ENCODE assay signal across 9 cellular contexts in the genomic region with DNA sequence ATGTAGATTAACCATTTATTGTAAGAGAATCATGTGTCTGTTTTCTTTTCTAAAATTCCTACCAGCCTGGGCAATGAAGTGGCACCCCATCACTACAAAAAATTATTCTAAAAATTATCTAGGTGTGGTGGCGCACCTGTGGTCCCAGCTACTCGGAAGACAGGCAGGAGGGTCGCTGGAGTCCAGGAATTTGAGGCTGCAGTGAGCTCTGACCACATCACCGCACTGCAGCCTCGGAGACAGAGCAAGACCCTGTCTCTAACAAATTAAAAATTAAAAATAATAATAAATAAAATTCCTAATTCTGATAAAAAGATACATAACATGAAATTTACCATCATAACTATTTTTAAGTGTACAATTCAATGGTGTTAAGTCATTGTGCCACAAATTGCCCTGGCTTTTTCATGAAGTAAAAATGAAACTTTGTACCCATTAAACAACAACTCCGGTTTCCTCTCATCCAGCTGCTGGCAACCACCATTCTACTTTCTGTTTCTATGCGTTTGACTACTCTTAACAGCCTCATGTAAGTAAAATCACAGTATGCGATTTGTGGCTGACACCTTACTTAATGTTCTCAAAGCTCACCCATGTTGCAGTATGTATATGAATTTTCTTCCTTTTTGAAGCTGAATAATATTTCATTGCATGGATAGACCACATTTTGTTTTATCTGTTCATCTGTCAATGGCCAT. TPM values are rescaled to one million over a fixed set of nuclear protein-coding genes. Genes with fewer than 3 reads are reported as not detected.
DNase-seq lines count a peak whose midpoint lies in the region; ATAC-seq, FAIRE-seq and TF ChIP-seq lines count a peak whose summit lies in the region.
"Had no signal": no experiment of that assay in that cellular context is flagged by ENCODE, and none has a peak within 500 bp of the region (broad histone marks: within the 10 kb centered on the region; RNA-seq: fewer than 3 reads in every experiment).

No MANE protein-coding gene starts in this region.

- intact Hi-C loops in activated CD4-positive, alpha-beta T cell treated with anti-CD3 and anti-CD28 coated beads for 36 hours (cut with DNase I, micrococcal nuclease), result loop anchor here in 1 of 2 experiments (1.0 to 5.0 kb wide), 3 partner anchors 53 to 116 kb away; no protein-coding TSS in a partner anchor
- intact Hi-C loops in heart right ventricle (cut with DNase I), result no loop called here

- WGBS in small intestine, 3 donors, result 17 to 50% (median 25%) methylated on average over 8 of the region's 8 CpGs
- 83 to 88% methylated on average over 8 of the region's 8 CpGs for WGBS in heart right ventricle, 2 donors

- no peak overlapping the region for H3K4me3 Mint-ChIP-seq in activated CD4-positive, alpha-beta T cell treated with anti-CD3 and anti-CD28 coated beads for 36 hours

- CTCF ChIA-PET in activated CD4-positive, alpha-beta T cell treated with anti-CD3 and anti-CD28 coated beads for 36 hours (lab: Charles Lee), result interaction anchor here (0.8 to 2.9 kb wide), 6 partner anchors 15 to 129 kb away, joined by 3 to 11 read pairs (median 4); no protein-coding TSS in a partner anchor

- peak; percentile 99 for ATAC-seq in activated CD4-positive, alpha-beta T cell treated with anti-CD3 and anti-CD28 coated beads for 36 hours
- ATAC-seq in HG02798 (IDR thresholded peaks at IDR 0.05; ENCODE audit: poor library complexity, unreplicated experiment), result peak; percentile 99
- no peak for ATAC-seq in heart right ventricle

- peak; percentile 63 for DNase-seq in activated CD4-positive, alpha-beta T cell treated with anti-CD3 and anti-CD28 coated beads for 36 hours
- DNase-seq in activated CD4-positive, alpha-beta T cell treated with anti-CD3 and anti-CD28 coated beads, Interleukin-2, amount 50 U/mL, for 4 hours, result no peak
- DNase-seq in NOMO-1 treated with dmso at 0.1 percent for 144 hours (lab: John Stamatoyannopoulos, UW; ENCODE audit: unreplicated experiment), result peak; percentile 49
- DNase-seq in small intestine, result peak; percentile 76
- no peak for DNase-seq in heart right ventricle
- DNase-seq in activated effector memory CD4-positive, alpha-beta T cell treated with anti-CD3 and anti-CD28 coated beads, Interleukin-2, amount 50 U/mL, for 16 hours, result no peak
- DNase-seq in NCI-H146 (lab: John Stamatoyannopoulos, UW), result no peak
- DNase-seq: adrenal gland had no signal

- H3K36me3 ChIP-seq in small intestine (ENCODE audit: control insufficient read depth in 2 of 2, insufficient read depth in 2 of 2, low read length in 2 of 2), result no peaks in the 10 kb centered on the region
- H3K36me3 ChIP-seq in heart right ventricle, result no peaks in the 10 kb centered on the region
- H3K36me3 ChIP-seq: adrenal gland had no signal

- peaks cover 5% of the 10 kb centered on the region for H3K27me3 Mint-ChIP-seq in activated CD4-positive, alpha-beta T cell treated with anti-CD3 and anti-CD28 coated beads for 36 hours

- H3K27ac ChIP-seq in small intestine (ENCODE audit: low read depth in 1 of 2, low read length in 1 of 2) (peak overlapping the region in 1 of 2 donors; percentile 61), heart right ventricle (peak overlapping the region in 1 of 10 donors; percentile 47)
- H3K27ac ChIP-seq: adrenal gland had no signal

- H3K4me3 ChIP-seq in small intestine (ENCODE audit: low read depth in 1 of 2, low read length in 2 of 2) (no peak overlapping the region), heart right ventricle (no peak overlapping the region)
- H3K4me3 ChIP-seq: adrenal gland had no signal

- H3K9me3 Mint-ChIP-seq in activated CD4-positive, alpha-beta T cell treated with anti-CD3 and anti-CD28 coated beads for 36 hours (ENCODE audit: low read depth), result no peaks in the 10 kb centered on the region

- H3K27ac Mint-ChIP-seq in activated CD4-positive, alpha-beta T cell treated with anti-CD3 and anti-CD28 coated beads for 36 hours, result no peak overlapping the region

- peaks cover 14% of the 10 kb centered on the region for H3K4me1 Mint-ChIP-seq in activated CD4-positive, alpha-beta T cell treated with anti-CD3 and anti-CD28 coated beads for 36 hours

- H3K4me1 ChIP-seq in small intestine (ENCODE audit: control insufficient read depth in 2 of 2, insufficient read depth in 1 of 2, low read depth in 1 of 2, low read length in 1 of 2) (no peaks in the 10 kb centered on the region), heart right ventricle (peaks cover 0 to 9% (median 0%) of the 10 kb centered on the region in 9 donors)
- H3K4me1 ChIP-seq: adrenal gland had no signal

- no peaks in the 10 kb centered on the region for H3K9me3 ChIP-seq in small intestine (ENCODE audit: control insufficient read depth, low read depth)
- no peaks in the 10 kb centered on the region for H3K9me3 ChIP-seq in heart right ventricle
- H3K9me3 ChIP-seq: adrenal gland had no signal

- TF ChIP-seq CTCF in heart right ventricle (IDR thresholded peaks at IDR 0.05), result no peak

- H3K36me3 Mint-ChIP-seq in activated CD4-positive, alpha-beta T cell treated with anti-CD3 and anti-CD28 coated beads for 36 hours (ENCODE audit: low read depth), result no peaks in the 10 kb centered on the region

- H3K27me3 ChIP-seq in small intestine (ENCODE audit: control insufficient read depth in 2 of 2, insufficient read depth in 2 of 2, low read length in 2 of 2) (no peaks in the 10 kb centered on the region), heart right ventricle (peaks cover 0 to 4% (median 0%) of the 10 kb centered on the region in 7 donors)
- H3K27me3 ChIP-seq: adrenal gland had no signal

- POLR2A ChIA-PET in activated CD4-positive, alpha-beta T cell treated with anti-CD3 and anti-CD28 coated beads for 36 hours (lab: Charles Lee), result interaction anchor here (0.9 kb wide), 2 partner anchors 23 to 77 kb away, joined by 3 read pairs; no protein-coding TSS in a partner anchor

- peak; percentile 55 for FAIRE-seq in small intestine (lab: Jason Lieb, UNC)

RNA-seq across cellular contexts. Expression of a gene that starts 20.6 kb away (rescaled TPM):
- total RNA-seq in activated CD4-positive, alpha-beta T cell treated with anti-CD3 and anti-CD28 coated beads for 36 hours, result 1 to 10 TPM; 4.4 to 5.4 TPM
- polyA plus RNA-seq in small intestine, result 1 to 10 TPM; 4.1 to 7.7 (median 5.4) TPM
- total RNA-seq in heart right ventricle, result 10 to 100 TPM in 2 of 10 donors, 1 to 10 TPM in 8; 5.7 to 11.1 (median 8.9) TPM
- polyA plus RNA-seq in heart right ventricle, result 1 to 10 TPM; 1.8 to 4.1 TPM

Comparison
In these comparisons a context has a peak if more than half of its experiments do, and no peak if none do; other contexts are left out.
1. DNase-seq: peak in activated CD4-positive, alpha-beta T cell treated with anti-CD3 and anti-CD28 coated beads for 36 hours (single experiment), NOMO-1 treated with dmso at 0.1 percent for 144 hours (single experiment) and small intestine (single experiment); none in activated CD4-positive, alpha-beta T cell treated with anti-CD3 and anti-CD28 coated beads, Interleukin-2, amount 50 U/mL, for 4 hours (0 of 2), heart right ventricle (0 of 2), activated effector memory CD4-positive, alpha-beta T cell treated with anti-CD3 and anti-CD28 coated beads, Interleukin-2, amount 50 U/mL, for 16 hours (single experiment) and NCI-H146 (single experiment).
2. ATAC-seq: peak in activated CD4-positive, alpha-beta T cell treated with anti-CD3 and anti-CD28 coated beads for 36 hours (single experiment) and HG02798 (single experiment); none in heart right ventricle (0 of 8).